19 cellular contexts compared by ENCODE assay signal in genomic region chr19:47633996-47634395, GRCh38. TPM values are rescaled to one million over a fixed set of nuclear protein-coding genes. Genes with fewer than 3 reads are reported as not detected.
DNase-seq lines count a peak whose midpoint lies in the region; ATAC-seq and TF ChIP-seq lines count a peak whose summit lies in the region.
"Had no signal": no experiment of that assay in that cellular context is flagged by ENCODE, and none has a peak within 500 bp of the region (broad histone marks: within the 10 kb centered on the region; RNA-seq: fewer than 3 reads in every experiment).

No MANE protein-coding gene starts in this region.

- H3K36me3 Mint-ChIP-seq in MCF 10A (ENCODE audit: insufficient read depth, unreplicated experiment), result peaks cover 23% of the 10 kb centered on the region
- peaks cover 13% of the 10 kb centered on the region for H3K36me3 Mint-ChIP-seq in WTC11

- ATAC-seq in WTC11, result no peak
- ATAC-seq: GM12878; naive thymus-derived CD4-positive, alpha-beta T cell; T-helper 17 cell had no signal

- intact Hi-C loops in breast epithelium (cut with DNase I; ENCODE audit: low total_unique reads), result no loop called here
- intact Hi-C loops in MCF 10A (cut with micrococcal nuclease), result no loop called here
- intact Hi-C loops in uterus (cut with DNase I; ENCODE audit: low total_unique reads), result no loop called here

- H3K36me3 ChIP-seq in breast epithelium (no peaks in the 10 kb centered on the region), muscle layer of duodenum (ENCODE audit: control insufficient read depth in 1 of 2, insufficient read depth in 2 of 2, low read length in 2 of 2) (no peaks in the 10 kb centered on the region), uterus (no peaks in the 10 kb centered on the region)

- H3K4me3 ChIP-seq in breast epithelium (no peak overlapping the region), muscle layer of duodenum (ENCODE audit: low read depth in 1 of 2, low read length in 2 of 2) (no peak overlapping the region), uterus (no peak overlapping the region)
- H3K4me3 ChIP-seq: GM12878, thoracic aorta had no signal

- H3K27me3 Mint-ChIP-seq in MCF 10A (ENCODE audit: insufficient read depth, unreplicated experiment) (no peaks in the 10 kb centered on the region), WTC11 (ENCODE audit: low read depth) (no peaks in the 10 kb centered on the region)
- H3K27me3 Mint-ChIP-seq: CD4-positive, alpha-beta T cell; naive thymus-derived CD4-positive, alpha-beta T cell; T-helper 17 cell had no signal

- CTCF ChIA-PET in MCF 10A (lab: Yijun Ruan, JAX) (interaction anchor here (0.6 to 1.0 kb wide), 2 partner anchors 123 to 132 kb away, joined by 3 to 6 read pairs; no protein-coding TSS in a partner anchor), WTC11 (lab: Charles Lee) (interaction anchor here (0.6 to 1.5 kb wide), 3 partner anchors 132 to 1562 kb away, joined by 3 to 4 read pairs (median 3); no protein-coding TSS in a partner anchor)

- BruUV-seq in MCF 10A (replicated peaks; lab: Mats Ljungman, UMichigan), result no TSS peak

- H3K27me3 ChIP-seq in breast epithelium (no peaks in the 10 kb centered on the region), muscle layer of duodenum (ENCODE audit: low read depth, low read length) (no peaks in the 10 kb centered on the region), uterus (no peaks in the 10 kb centered on the region)

- TF ChIP-seq POLR2A in breast epithelium (IDR thresholded peaks at IDR 0.05) (no peak), uterus (IDR thresholded peaks at IDR 0.05) (no peak)

- no peak for DNase-seq in breast epithelium (ENCODE audit: low spot score in 2 of 2)
- DNase-seq in MCF 10A (ENCODE audit: unreplicated experiment), result no peak
- DNase-seq in WTC11 (ENCODE audit: low spot score), result no peak
- no peak for DNase-seq in uterus
- no peak for DNase-seq in NCI-H345 (lab: John Stamatoyannopoulos, UW)
- DNase-seq in amygdala (lab: John Stamatoyannopoulos, UW), result no peak
- no peak for DNase-seq in NCI-H748 treated with DMSO at 0.1 percent for 48 hours (lab: John Stamatoyannopoulos, UW)
- DNase-seq: activated CD4-positive, CD25-positive, alpha-beta regulatory T cell treated with anti-CD3 and anti-CD28 coated beads, Interleukin-2, amount 50 U/mL, for 72 hours; activated naive CD4-positive, alpha-beta T cell treated with Interleukin-2 at 50 U/mL for 16 hours; CD4-positive, alpha-beta T cell; naive thymus-derived CD4-positive, alpha-beta T cell; NCI-H2081; retina; SHP77 treated with DMSO at 0.1 percent for 48 hours; stimulated activated CD4-positive, alpha-beta T cell treated with anti-CD3 and anti-CD28 coated beads, Interleukin-2, amount 100 ng/mL, for 48 hours; T-helper 17 cell had no signal

- H3K9me3 Mint-ChIP-seq in MCF 10A (ENCODE audit: unreplicated experiment) (no peaks in the 10 kb centered on the region), WTC11 (no peaks in the 10 kb centered on the region)
- H3K9me3 Mint-ChIP-seq: CD4-positive, alpha-beta T cell had no signal

- peak overlapping the region; percentile 21 to 25 for H3K27ac ChIP-seq in breast epithelium
- H3K27ac ChIP-seq in muscle layer of duodenum (ENCODE audit: low read length), result peak overlapping the region; percentile 45
- peak overlapping the region; percentile 55 to 76 for H3K27ac ChIP-seq in uterus
- H3K27ac ChIP-seq: thoracic aorta had no signal

- H3K4me1 Mint-ChIP-seq in MCF 10A (ENCODE audit: insufficient read depth, unreplicated experiment) (peaks cover 36% of the 10 kb centered on the region), WTC11 (peaks cover 32% of the 10 kb centered on the region)

- no peaks in the 10 kb centered on the region for H3K4me1 ChIP-seq in breast epithelium
- H3K4me1 ChIP-seq in muscle layer of duodenum (ENCODE audit: control insufficient read depth in 1 of 2, insufficient read depth in 2 of 2, low read length in 2 of 2), result peaks cover 0 to 29% of the 10 kb centered on the region in 2 donors
- peaks cover 11 to 17% of the 10 kb centered on the region in 2 donors for H3K4me1 ChIP-seq in uterus

- H3K9me3 ChIP-seq in breast epithelium (no peaks in the 10 kb centered on the region), muscle layer of duodenum (ENCODE audit: control insufficient read depth in 1 of 2, low read length in 2 of 2) (no peaks in the 10 kb centered on the region), uterus (no peaks in the 10 kb centered on the region)
- H3K9me3 ChIP-seq: thoracic aorta had no signal

- TF ChIP-seq CTCF in breast epithelium (IDR thresholded peaks at IDR 0.05) (no peak), MCF 10A (IDR thresholded peaks at IDR 0.05; ENCODE audit: unreplicated experiment) (no peak), WTC11 (IDR thresholded peaks at IDR 0.05) (no peak), uterus (IDR thresholded peaks at IDR 0.05) (no peak)

- H3K4me3 Mint-ChIP-seq in MCF 10A (ENCODE audit: unreplicated experiment) (no peak overlapping the region), WTC11 (no peak overlapping the region)
- H3K4me3 Mint-ChIP-seq: CD4-positive, alpha-beta T cell; naive thymus-derived CD4-positive, alpha-beta T cell; T-helper 17 cell had no signal

- POLR2A ChIA-PET in MCF 10A (lab: Yijun Ruan, JAX) (interaction anchor here (0.7 to 2.4 kb wide), 10 partner anchors 10 to 150 kb away, joined by 3 to 7 read pairs (median 4); partner anchors contain the start of gene KPTN), WTC11 (lab: Charles Lee) (no interaction called here)

- H3K27ac Mint-ChIP-seq in MCF 10A (ENCODE audit: low read depth, unreplicated experiment) (no peak overlapping the region), WTC11 (peak overlapping the region; percentile 72)
- H3K27ac Mint-ChIP-seq: CD4-positive, alpha-beta T cell; T-helper 17 cell had no signal

TF ChIP-seq in WTC11, 78 proteins besides CTCF, POLR2A, EP300 and RAD21:
- TF ChIP-seq ZNF121 (CRISPR knock-in tag; IDR thresholded peaks at IDR 0.05) (0 out of 2 replicates have a peak, but pooled peaks have one; percentile 9), ETV6 (CRISPR knock-in tag; IDR thresholded peaks at IDR 0.05) (no peak)

RNA-seq across cellular contexts. Expression of gene BICRA, which starts 25.1 kb away (rescaled TPM):
- total RNA-seq in breast epithelium (1 to 10 TPM; 4.2 to 8.3 (median 7.5) TPM), MCF 10A (2022) (13.1 and 16.8 TPM in 2 replicates), WTC11 (2021) (23.0 to 30.3 TPM (median 26.0 TPM) in 3 replicates), uterus (10 to 100 TPM in 3 of 4 donors, 1 to 10 TPM in 1; 2.0 to 28.1 (median 20.5) TPM)
